ENCODE assay signal across 8 cellular contexts in the genomic region with DNA sequence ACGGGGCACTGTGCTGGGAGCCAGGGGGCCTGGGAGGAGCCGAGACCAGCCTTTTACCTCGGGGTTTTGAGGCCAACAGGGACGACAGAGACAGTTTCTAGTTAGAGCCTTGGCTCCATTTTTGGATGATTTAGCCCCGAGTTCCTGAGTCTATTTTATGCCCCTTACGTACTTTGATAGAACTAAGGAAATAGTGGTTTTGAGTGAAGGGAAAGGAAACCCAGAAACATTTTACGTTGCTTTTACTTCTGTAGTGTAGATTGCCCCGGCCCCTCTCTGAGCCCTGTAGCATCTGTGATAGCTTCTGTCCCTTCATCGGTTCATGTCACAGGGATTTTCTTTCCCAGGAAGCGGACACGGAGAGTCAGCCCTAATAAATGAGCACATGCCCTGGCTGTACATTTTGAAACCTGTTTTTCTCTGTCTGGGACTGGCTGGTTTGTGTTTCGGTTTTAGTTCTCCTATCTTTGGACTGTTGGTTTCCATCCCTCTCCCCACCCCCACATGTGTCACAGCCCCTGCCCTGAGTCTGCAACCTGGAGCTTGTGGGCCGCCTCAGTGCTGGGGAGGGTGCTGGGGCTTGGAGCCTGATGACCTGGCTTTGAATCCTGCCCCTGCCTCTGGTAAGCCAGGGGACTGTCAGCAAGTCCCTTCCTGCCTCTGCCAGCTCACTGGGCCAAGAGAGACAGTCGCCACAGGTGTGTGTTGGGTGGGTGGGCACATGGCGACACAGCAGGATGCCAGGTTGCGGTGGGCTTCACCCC. TPM values are rescaled to one million over a fixed set of nuclear protein-coding genes. Genes with fewer than 3 reads are reported as not detected.
DNase-seq lines count a peak whose midpoint lies in the region; ATAC-seq, FAIRE-seq and TF ChIP-seq lines count a peak whose summit lies in the region.

No MANE protein-coding gene starts in this region.

- 58 to 84% (median 67%) methylated on average over 16 of the region's 16 CpGs for WGBS in adipose tissue, 3 donors
- WGBS in small intestine, 3 donors, result 67 to 80% (median 67%) methylated on average over 16 of the region's 16 CpGs

- FAIRE-seq in small intestine (lab: Jason Lieb, UNC), result no peak

- no peaks in the 10 kb centered on the region for H3K4me1 ChIP-seq in small intestine (ENCODE audit: control insufficient read depth in 2 of 2, insufficient read depth in 1 of 2, low read depth in 1 of 2, low read length in 1 of 2)

- peak overlapping the region; percentile 70 for H3K4me2 ChIP-seq in SU-DHL-6 (ENCODE audit: low read depth, low read length, poor library complexity, severe bottlenecking)

- ATAC-seq in HG02852 (IDR thresholded peaks at IDR 0.05; ENCODE audit: unreplicated experiment), result peak; percentile 59

- H4K20me1 ChIP-seq in SU-DHL-6 (ENCODE audit: low read depth, low read length), result no peaks in the 10 kb centered on the region

- H2AFZ ChIP-seq in SU-DHL-6 (ENCODE audit: low read depth, low read length, severe bottlenecking), result no peak overlapping the region

- H3K9me2 ChIP-seq in SU-DHL-6 (replicated peaks; ENCODE audit: insufficient read depth, low read length), result no peaks in the 10 kb centered on the region

- peak; percentile 85 for DNase-seq in GM13976 (ENCODE audit: low spot score)
- DNase-seq in small intestine, result peak; percentile 36
- no peak for DNase-seq in DMS79 treated with DMSO at 0.1 percent for 48 hours (lab: John Stamatoyannopoulos, UW)
- DNase-seq in AG08396 (ENCODE audit: low spot score), result no peak
- no peak for DNase-seq in iPS-NIHi7 (ENCODE audit: extremely low spot score)

- in situ Hi-C loops in GM13976 (cut with MboI; ENCODE audit: low sequenced_read_pairs, unreplicated experiment), result no loop called here

- TF ChIP-seq CTCF in GM13976 (IDR thresholded peaks at IDR 0.05; ENCODE audit: borderline replicate concordance, control extremely low read depth, extremely low read depth, insufficient read depth, missing control alignments), result no peak
- no peak for TF ChIP-seq CTCF in SU-DHL-6 (IDR thresholded peaks at IDR 0.05; ENCODE audit: insufficient read depth, low read length, poor library complexity, severe bottlenecking)

- H3K27ac ChIP-seq in SU-DHL-6 (ENCODE audit: low read depth, low read length) (peak overlapping the region; percentile 97), adipose tissue (ENCODE audit: low read depth, low read length) (peak overlapping the region; percentile 85), small intestine (ENCODE audit: low read depth in 1 of 2, low read length in 1 of 2) (peak overlapping the region; percentile 84 to 96)

- H3K27me3 ChIP-seq in SU-DHL-6 (ENCODE audit: low read length), result no peaks in the 10 kb centered on the region
- H3K27me3 ChIP-seq in small intestine (ENCODE audit: control insufficient read depth in 2 of 2, insufficient read depth in 2 of 2, low read length in 2 of 2), result no peaks in the 10 kb centered on the region

- no peaks in the 10 kb centered on the region for H3K36me3 ChIP-seq in SU-DHL-6 (ENCODE audit: low read length)
- H3K36me3 ChIP-seq in small intestine (ENCODE audit: control insufficient read depth in 2 of 2, insufficient read depth in 2 of 2, low read length in 2 of 2), result peaks cover 0 to 2% of the 10 kb centered on the region in 2 donors

- H3K9me3 ChIP-seq in SU-DHL-6 (ENCODE audit: insufficient read depth, low read length), result no peaks in the 10 kb centered on the region
- no peaks in the 10 kb centered on the region for H3K9me3 ChIP-seq in small intestine (ENCODE audit: control insufficient read depth, low read depth)

- H3K79me2 ChIP-seq in SU-DHL-6 (ENCODE audit: insufficient read depth, low read length), result no peaks in the 10 kb centered on the region

- peak overlapping the region; percentile 30 for H3K4me3 ChIP-seq in SU-DHL-6 (ENCODE audit: insufficient read depth, low read length, poor library complexity, severe bottlenecking)
- no peak overlapping the region for H3K4me3 ChIP-seq in small intestine (ENCODE audit: low read depth in 1 of 2, low read length in 2 of 2)

- H3F3A ChIP-seq in SU-DHL-6 (ENCODE audit: insufficient read depth), result peaks cover 71% of the 10 kb centered on the region

- peak overlapping the region; percentile 64 for H3K9ac ChIP-seq in SU-DHL-6 (ENCODE audit: low read length)

RNA-seq across cellular contexts. Expression of a gene that starts 6.9 kb away (rescaled TPM):
- 10 to 100 TPM in 2 of 3 donors, 1 to 10 TPM in 1; 5.4 to 17.8 (median 11.6) TPM for polyA plus RNA-seq in adipose tissue
- 1 to 10 TPM in 2 of 3 donors, under 1 TPM in 1; 0.89 to 8.8 (median 4.1) TPM for polyA plus RNA-seq in small intestine

RNA-seq across cellular contexts. Expression of a gene that starts 30.3 kb away (rescaled TPM):
- polyA plus RNA-seq in adipose tissue (10 to 100 TPM; 13.3 to 18.3 (median 16.3) TPM), small intestine (10 to 100 TPM; 17.5 to 21.5 (median 18.6) TPM)

RNA-seq across cellular contexts. Expression of a gene that starts 38.2 kb away (rescaled TPM):
- polyA plus RNA-seq in adipose tissue, result 1 to 10 TPM; 4.5 to 6.8 (median 5.7) TPM
- polyA plus RNA-seq in small intestine, result 10 to 100 TPM in 1 of 3 donors, 1 to 10 TPM in 2; 6.7 to 10.1 (median 7.8) TPM

RNA-seq across cellular contexts. Expression of a gene that starts 38.3 kb away (rescaled TPM):
- 10 to 100 TPM in 2 of 3 donors, 1 to 10 TPM in 1; 7.6 to 15.1 (median 10.4) TPM for polyA plus RNA-seq in adipose tissue
- polyA plus RNA-seq in small intestine, result 10 to 100 TPM; 12.5 to 17.4 (median 14.6) TPM

RNA-seq across cellular contexts. Expression of a gene that starts 52.3 kb away (rescaled TPM):
- polyA plus RNA-seq in adipose tissue (10 to 100 TPM; 41.1 to 95.5 (median 82.3) TPM), small intestine (100 to 1,000 TPM in 2 of 3 donors, 10 to 100 TPM in 1; 75.7 to 169 (median 145) TPM)

Comparison
In these comparisons a context has a peak if more than half of its experiments do, and no peak if none do; other contexts are left out.
1. DNase-seq: peak in GM13976 (single experiment) and small intestine (single experiment); none in DMS79 treated with DMSO at 0.1 percent for 48 hours (single experiment), AG08396 (single experiment) and iPS-NIHi7 (single experiment).
2. Peak in every context shown above with its lines, with median percentiles within 50 percentile points of each other: H3K27ac ChIP-seq.